ENCODE assay signal across 1 cellular context in the genomic region with DNA sequence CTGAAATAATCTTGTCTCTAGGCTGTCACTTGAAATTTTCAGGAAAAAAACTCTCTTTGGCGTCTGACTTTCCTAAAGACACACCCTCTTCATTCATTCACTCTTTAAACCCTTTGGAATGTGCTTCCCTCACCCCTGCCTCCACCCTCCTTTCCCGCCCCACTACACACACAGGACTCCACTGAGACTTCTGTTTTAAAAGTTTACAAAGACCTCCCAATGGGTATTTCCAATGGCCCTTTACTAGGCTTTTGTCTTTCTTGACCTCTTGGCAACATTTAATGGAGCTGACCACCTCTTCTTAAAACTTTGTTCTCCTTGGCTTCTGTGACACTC.
TF ChIP-seq lines count a peak whose summit lies in the region.

No MANE protein-coding gene starts in this region.

TF ChIP-seq in H1, 55 proteins besides CTCF, POLR2A, EP300 and RAD21:
- TF ChIP-seq, protein P1, sequence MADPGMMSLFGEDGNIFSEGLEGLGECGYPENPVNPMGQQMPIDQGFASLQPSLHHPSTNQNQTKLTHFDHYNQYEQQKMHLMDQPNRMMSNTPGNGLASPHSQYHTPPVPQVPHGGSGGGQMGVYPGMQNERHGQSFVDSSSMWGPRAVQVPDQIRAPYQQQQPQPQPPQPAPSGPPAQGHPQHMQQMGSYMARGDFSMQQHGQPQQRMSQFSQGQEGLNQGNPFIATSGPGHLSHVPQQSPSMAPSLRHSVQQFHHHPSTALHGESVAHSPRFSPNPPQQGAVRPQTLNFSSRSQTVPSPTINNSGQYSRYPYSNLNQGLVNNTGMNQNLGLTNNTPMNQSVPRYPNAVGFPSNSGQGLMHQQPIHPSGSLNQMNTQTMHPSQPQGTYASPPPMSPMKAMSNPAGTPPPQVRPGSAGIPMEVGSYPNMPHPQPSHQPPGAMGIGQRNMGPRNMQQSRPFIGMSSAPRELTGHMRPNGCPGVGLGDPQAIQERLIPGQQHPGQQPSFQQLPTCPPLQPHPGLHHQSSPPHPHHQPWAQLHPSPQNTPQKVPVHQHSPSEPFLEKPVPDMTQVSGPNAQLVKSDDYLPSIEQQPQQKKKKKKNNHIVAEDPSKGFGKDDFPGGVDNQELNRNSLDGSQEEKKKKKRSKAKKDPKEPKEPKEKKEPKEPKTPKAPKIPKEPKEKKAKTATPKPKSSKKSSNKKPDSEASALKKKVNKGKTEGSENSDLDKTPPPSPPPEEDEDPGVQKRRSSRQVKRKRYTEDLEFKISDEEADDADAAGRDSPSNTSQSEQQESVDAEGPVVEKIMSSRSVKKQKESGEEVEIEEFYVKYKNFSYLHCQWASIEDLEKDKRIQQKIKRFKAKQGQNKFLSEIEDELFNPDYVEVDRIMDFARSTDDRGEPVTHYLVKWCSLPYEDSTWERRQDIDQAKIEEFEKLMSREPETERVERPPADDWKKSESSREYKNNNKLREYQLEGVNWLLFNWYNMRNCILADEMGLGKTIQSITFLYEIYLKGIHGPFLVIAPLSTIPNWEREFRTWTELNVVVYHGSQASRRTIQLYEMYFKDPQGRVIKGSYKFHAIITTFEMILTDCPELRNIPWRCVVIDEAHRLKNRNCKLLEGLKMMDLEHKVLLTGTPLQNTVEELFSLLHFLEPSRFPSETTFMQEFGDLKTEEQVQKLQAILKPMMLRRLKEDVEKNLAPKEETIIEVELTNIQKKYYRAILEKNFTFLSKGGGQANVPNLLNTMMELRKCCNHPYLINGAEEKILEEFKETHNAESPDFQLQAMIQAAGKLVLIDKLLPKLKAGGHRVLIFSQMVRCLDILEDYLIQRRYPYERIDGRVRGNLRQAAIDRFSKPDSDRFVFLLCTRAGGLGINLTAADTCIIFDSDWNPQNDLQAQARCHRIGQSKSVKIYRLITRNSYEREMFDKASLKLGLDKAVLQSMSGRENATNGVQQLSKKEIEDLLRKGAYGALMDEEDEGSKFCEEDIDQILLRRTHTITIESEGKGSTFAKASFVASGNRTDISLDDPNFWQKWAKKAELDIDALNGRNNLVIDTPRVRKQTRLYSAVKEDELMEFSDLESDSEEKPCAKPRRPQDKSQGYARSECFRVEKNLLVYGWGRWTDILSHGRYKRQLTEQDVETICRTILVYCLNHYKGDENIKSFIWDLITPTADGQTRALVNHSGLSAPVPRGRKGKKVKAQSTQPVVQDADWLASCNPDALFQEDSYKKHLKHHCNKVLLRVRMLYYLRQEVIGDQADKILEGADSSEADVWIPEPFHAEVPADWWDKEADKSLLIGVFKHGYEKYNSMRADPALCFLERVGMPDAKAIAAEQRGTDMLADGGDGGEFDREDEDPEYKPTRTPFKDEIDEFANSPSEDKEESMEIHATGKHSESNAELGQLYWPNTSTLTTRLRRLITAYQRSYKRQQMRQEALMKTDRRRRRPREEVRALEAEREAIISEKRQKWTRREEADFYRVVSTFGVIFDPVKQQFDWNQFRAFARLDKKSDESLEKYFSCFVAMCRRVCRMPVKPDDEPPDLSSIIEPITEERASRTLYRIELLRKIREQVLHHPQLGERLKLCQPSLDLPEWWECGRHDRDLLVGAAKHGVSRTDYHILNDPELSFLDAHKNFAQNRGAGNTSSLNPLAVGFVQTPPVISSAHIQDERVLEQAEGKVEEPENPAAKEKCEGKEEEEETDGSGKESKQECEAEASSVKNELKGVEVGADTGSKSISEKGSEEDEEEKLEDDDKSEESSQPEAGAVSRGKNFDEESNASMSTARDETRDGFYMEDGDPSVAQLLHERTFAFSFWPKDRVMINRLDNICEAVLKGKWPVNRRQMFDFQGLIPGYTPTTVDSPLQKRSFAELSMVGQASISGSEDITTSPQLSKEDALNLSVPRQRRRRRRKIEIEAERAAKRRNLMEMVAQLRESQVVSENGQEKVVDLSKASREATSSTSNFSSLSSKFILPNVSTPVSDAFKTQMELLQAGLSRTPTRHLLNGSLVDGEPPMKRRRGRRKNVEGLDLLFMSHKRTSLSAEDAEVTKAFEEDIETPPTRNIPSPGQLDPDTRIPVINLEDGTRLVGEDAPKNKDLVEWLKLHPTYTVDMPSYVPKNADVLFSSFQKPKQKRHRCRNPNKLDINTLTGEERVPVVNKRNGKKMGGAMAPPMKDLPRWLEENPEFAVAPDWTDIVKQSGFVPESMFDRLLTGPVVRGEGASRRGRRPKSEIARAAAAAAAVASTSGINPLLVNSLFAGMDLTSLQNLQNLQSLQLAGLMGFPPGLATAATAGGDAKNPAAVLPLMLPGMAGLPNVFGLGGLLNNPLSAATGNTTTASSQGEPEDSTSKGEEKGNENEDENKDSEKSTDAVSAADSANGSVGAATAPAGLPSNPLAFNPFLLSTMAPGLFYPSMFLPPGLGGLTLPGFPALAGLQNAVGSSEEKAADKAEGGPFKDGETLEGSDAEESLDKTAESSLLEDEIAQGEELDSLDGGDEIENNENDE (IDR thresholded peaks at IDR 0.05; ENCODE audit: insufficient replicate concordance, low read length) = peak; percentile 42
- TF ChIP-seq FOSL1 (IDR thresholded peaks at IDR 0.05; ENCODE audit: insufficient read depth, low read depth, low read length) (no peak), TEAD4 (IDR thresholded peaks at IDR 0.05; ENCODE audit: low read depth, low read length) (peak; percentile 33; the same call in 1 of the 2 replicates), SIN3A (conservative IDR thresholded peaks at IDR 0.05 in 1 of 2, IDR thresholded peaks at IDR 0.05 in 1 of 2; ENCODE audit: low read depth in 1 of 2, low read length in 2 of 2) (0 out of 4 replicates have a peak, but pooled peaks of 1 of the 2 experiments have one; percentile 25)
